ENCODE assay signal across 9 cellular contexts in the genomic region with DNA sequence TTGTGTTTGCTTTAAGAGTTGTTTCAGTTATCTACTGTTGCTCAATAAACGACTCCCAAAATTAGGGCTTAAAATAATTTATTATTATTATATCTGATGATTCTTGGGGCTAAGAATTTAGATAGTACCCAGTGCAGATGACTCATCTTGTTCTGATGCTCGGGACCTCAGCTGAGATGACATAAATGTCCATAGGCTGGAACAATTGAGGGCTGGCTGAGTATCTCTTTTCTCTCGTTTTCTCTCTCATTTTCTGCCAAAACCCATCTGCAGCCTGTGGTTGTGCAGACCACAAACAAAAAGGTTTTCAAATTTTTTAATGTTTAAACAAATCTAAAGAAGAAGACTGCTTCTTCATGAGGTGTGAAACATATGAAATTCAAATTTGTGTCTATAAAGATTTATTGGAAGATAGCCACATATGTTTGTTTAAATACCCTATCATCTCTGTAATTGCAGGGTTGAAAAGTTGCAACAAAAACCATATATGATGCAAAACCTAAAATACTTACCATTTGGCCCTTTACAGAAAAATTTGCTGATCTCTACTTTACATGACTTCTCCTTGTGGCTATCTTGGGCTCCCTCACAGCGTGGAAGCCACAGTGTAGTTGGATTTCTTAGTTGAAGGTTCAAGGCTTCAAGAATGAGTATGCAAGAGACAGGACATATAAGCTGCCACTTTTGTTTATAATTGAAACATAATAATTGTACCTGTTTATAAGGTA. TPM values are rescaled to one million over a fixed set of nuclear protein-coding genes. Genes with fewer than 3 reads are reported as not detected.
A peak's percentile ranks its signal among the peaks of the same experiment; 100 is the strongest.
DNase-seq lines count a peak whose midpoint lies in the region; ATAC-seq and TF ChIP-seq lines count a peak whose summit lies in the region.
"Had no signal": no experiment of that assay in that cellular context is flagged by ENCODE, and none has a peak within 500 bp of the region (broad histone marks: within the 10 kb centered on the region; RNA-seq: fewer than 3 reads in every experiment).

No MANE protein-coding gene starts in this region.

- peaks cover 0 to 42% (median 0%) of the 10 kb centered on the region in 9 donors for H3K4me1 ChIP-seq in heart right ventricle

- H3K4me3 ChIP-seq in astrocyte of the cerebellum (ENCODE audit: low read depth, low read length) (no peak overlapping the region), heart right ventricle (no peak overlapping the region)

- 60 to 65% methylated on average over 4 of the region's 4 CpGs for WGBS in heart right ventricle, 2 donors

- no peaks in the 10 kb centered on the region for H3K27me3 Mint-ChIP-seq in activated T-cell treated with anti-CD3 and anti-CD28 coated beads, Interleukin-2, amount 50 U/mL, for 72 hours (ENCODE audit: low read depth)
- no peaks in the 10 kb centered on the region for H3K27me3 Mint-ChIP-seq in stimulated activated memory B cell treated with anti-CD40 and anti-IgM and Interleukin-4, amounts not matched to agents 10 μg/mL and 1 μg/mL and 100 μg/mL, for 72 hours

- H3K9me3 ChIP-seq in heart right ventricle, result no peaks in the 10 kb centered on the region

- H3K27me3 ChIP-seq in heart right ventricle, result no peaks in the 10 kb centered on the region

- TF ChIP-seq CTCF in astrocyte of the cerebellum (IDR thresholded peaks at IDR 0.05; ENCODE audit: low read depth, low read length, missing control alignments) (no peak), heart right ventricle (IDR thresholded peaks at IDR 0.05) (no peak)

- no peaks in the 10 kb centered on the region for H3K36me3 ChIP-seq in heart right ventricle

- H3K27ac Mint-ChIP-seq in activated T-cell treated with anti-CD3 and anti-CD28 coated beads, Interleukin-2, amount 50 U/mL, for 72 hours, result peak overlapping the region; percentile 89
- H3K27ac Mint-ChIP-seq in stimulated activated memory B cell treated with anti-CD40 and anti-IgM and Interleukin-4, amounts not matched to agents 10 μg/mL and 1 μg/mL and 100 μg/mL, for 72 hours, result peak overlapping the region; percentile 90

- no peaks in the 10 kb centered on the region for H3K9me3 Mint-ChIP-seq in activated T-cell treated with anti-CD3 and anti-CD28 coated beads, Interleukin-2, amount 50 U/mL, for 72 hours
- H3K9me3 Mint-ChIP-seq in stimulated activated memory B cell treated with anti-CD40 and anti-IgM and Interleukin-4, amounts not matched to agents 10 μg/mL and 1 μg/mL and 100 μg/mL, for 72 hours, result peaks cover 8% of the 10 kb centered on the region

- H3K27ac ChIP-seq in heart right ventricle, result peak overlapping the region in 1 of 10 donors; percentile 87

- peak overlapping the region; percentile 67 to 85 for H3K4me3 Mint-ChIP-seq in activated T-cell treated with anti-CD3 and anti-CD28 coated beads, Interleukin-2, amount 50 U/mL, for 72 hours
- no peak overlapping the region for H3K4me3 Mint-ChIP-seq in stimulated activated memory B cell treated with anti-CD40 and anti-IgM and Interleukin-4, amounts not matched to agents 10 μg/mL and 1 μg/mL and 100 μg/mL, for 72 hours

- ATAC-seq in activated T-cell treated with anti-CD3 and anti-CD28 coated beads, Interleukin-2, amount 50 U/mL, for 72 hours (replicated peaks in 1 of 2), result no peak
- ATAC-seq in HG03460 (IDR thresholded peaks at IDR 0.05; ENCODE audit: unreplicated experiment) (peak; percentile 24), heart right ventricle (no peak)
- no peak for ATAC-seq in stimulated activated memory B cell treated with anti-CD40 and anti-IgM and Interleukin-4, amounts not matched to agents 10 μg/mL and 1 μg/mL and 100 μg/mL, for 72 hours

- H3K36me3 Mint-ChIP-seq in activated T-cell treated with anti-CD3 and anti-CD28 coated beads, Interleukin-2, amount 50 U/mL, for 72 hours (ENCODE audit: insufficient read depth in 2 of 2), result no peaks in the 10 kb centered on the region
- H3K36me3 Mint-ChIP-seq in stimulated activated memory B cell treated with anti-CD40 and anti-IgM and Interleukin-4, amounts not matched to agents 10 μg/mL and 1 μg/mL and 100 μg/mL, for 72 hours, result peaks cover 10% of the 10 kb centered on the region

- H3K4me1 Mint-ChIP-seq in activated T-cell treated with anti-CD3 and anti-CD28 coated beads, Interleukin-2, amount 50 U/mL, for 72 hours (ENCODE audit: low read depth), result peaks cover 97% of the 10 kb centered on the region
- peaks cover 92% of the 10 kb centered on the region for H3K4me1 Mint-ChIP-seq in stimulated activated memory B cell treated with anti-CD40 and anti-IgM and Interleukin-4, amounts not matched to agents 10 μg/mL and 1 μg/mL and 100 μg/mL, for 72 hours

- in situ Hi-C loops in astrocyte of the cerebellum (cut with HindIII; ENCODE audit: low sequenced_read_pairs), result no loop called here

- intact Hi-C loops in heart right ventricle (cut with DNase I), result no loop called here

- peak in 1 of 2 donors; percentile 38 for DNase-seq in activated T-cell treated with anti-CD3 and anti-CD28 coated beads, Interleukin-2, amount 50 U/mL, for 72 hours
- DNase-seq in activated T-cell treated with anti-CD3 and anti-CD28 coated beads, Interleukin-2, amount 50 U/mL, for 48 hours, result no peak
- DNase-seq in astrocyte of the cerebellum (ENCODE audit: low read depth) (peak; percentile 69), heart right ventricle (no peak), OCI-M2 (lab: John Stamatoyannopoulos, UW; ENCODE audit: unreplicated experiment) (no peak)
- no peak for DNase-seq in stimulated activated CD8-positive, alpha-beta memory T cell treated with anti-CD3 and anti-CD28 coated beads, Interleukin-4, amount 100 ng/mL, for 48 hours
- DNase-seq: amygdala had no signal

RNA-seq across cellular contexts. Expression of gene PTPRC, which starts 14.8 kb away (rescaled TPM):
- total RNA-seq in activated T-cell treated with anti-CD3 and anti-CD28 coated beads, Interleukin-2, amount 50 U/mL, for 72 hours, result 100 to 1,000 TPM; 490 to 545 TPM
- 10 to 100 TPM in 2 of 10 donors, 1 to 10 TPM in 8; 2.4 to 62.7 (median 5.6) TPM for total RNA-seq in heart right ventricle
- polyA plus RNA-seq in heart right ventricle, result 1 to 10 TPM; 1.0 to 1.4 TPM

Comparison
In these comparisons a context has a peak if more than half of its experiments do, and no peak if none do; other contexts are left out.
1. RNA of gene PTPRC, which starts 14.8 kb away (total RNA-seq): 490 to 545 TPM in activated T-cell treated with anti-CD3 and anti-CD28 coated beads, Interleukin-2, amount 50 U/mL, for 72 hours; 2.4 to 62.7 TPM in heart right ventricle; every median in the first group is over 4 times any median in the second.